1 cellular context compared by ENCODE assay signal in genomic region chr7:7968544-7969305, GRCh38.
TF ChIP-seq lines count a peak whose summit lies in the region.

Gene GLCCI1, plus strand, starts transcription at chr7:7968796. Its CDS starts 555 bp downstream, at chr7:7969351.

TF ChIP-seq in H1, 55 proteins besides CTCF, POLR2A, EP300 and RAD21 (continued from another document):
- TF ChIP-seq CEBPB (IDR thresholded peaks at IDR 0.05; ENCODE audit: low read depth, low read length): no peak
- no peak for TF ChIP-seq RFX5 (IDR thresholded peaks at IDR 0.05; ENCODE audit: borderline replicate concordance, low read depth, low read length)
- TF ChIP-seq E2F6 (IDR thresholded peaks at IDR 0.05): peak; percentile 24
- peak; percentile 99 for TF ChIP-seq SP1 (IDR thresholded peaks at IDR 0.05; ENCODE audit: low read depth, low read length)
- TF ChIP-seq TAF7 (optimal IDR thresholded peaks at IDR 0.05; ENCODE audit: borderline replicate concordance, low read depth, low read length): peak; percentile 88
- TF ChIP-seq TBP (IDR thresholded peaks at IDR 0.05; ENCODE audit: low read depth, low read length): peak; percentile 79
- no peak for TF ChIP-seq BCL11A (IDR thresholded peaks at IDR 0.05; ENCODE audit: low read depth in 2 of 2, low read length in 2 of 2)
- peak; percentile 44; the same call in 1 of the 2 replicates for TF ChIP-seq MAX (IDR thresholded peaks at IDR 0.05)
- no peak for TF ChIP-seq USF2 (IDR thresholded peaks at IDR 0.05; ENCODE audit: low read length)
- TF ChIP-seq BACH1 (IDR thresholded peaks at IDR 0.05; ENCODE audit: low read length): no peak
- TF ChIP-seq TEAD4 (IDR thresholded peaks at IDR 0.05; ENCODE audit: low read depth, low read length): no peak
- no peak for TF ChIP-seq ATF2 (IDR thresholded peaks at IDR 0.05; ENCODE audit: low read length)
- TF ChIP-seq KDM4A (IDR thresholded peaks at IDR 0.05; ENCODE audit: low read depth, low read length, severe bottlenecking): peak; percentile 27
- TF ChIP-seq KDM5A (IDR thresholded peaks at IDR 0.05; ENCODE audit: low read length): no peak
- TF ChIP-seq CTBP2 (IDR thresholded peaks at IDR 0.05; ENCODE audit: borderline replicate concordance, insufficient read depth, insufficient read length, low read length): no peak
- TF ChIP-seq CREB1 (IDR thresholded peaks at IDR 0.05): peak; percentile 33; the same call in 1 of the 2 replicates
- 0 out of 2 replicates have a peak, but pooled peaks have one; percentile 3 for TF ChIP-seq JUND (IDR thresholded peaks at IDR 0.05; ENCODE audit: low read length)
- TF ChIP-seq NRF1 (IDR thresholded peaks at IDR 0.05; ENCODE audit: low read depth, low read length): no peak
- TF ChIP-seq TCF12 (IDR thresholded peaks at IDR 0.05; ENCODE audit: low read depth, low read length): no peak
- TF ChIP-seq SIN3A (conservative IDR thresholded peaks at IDR 0.05 in 1 of 2, IDR thresholded peaks at IDR 0.05 in 1 of 2; ENCODE audit: low read depth in 1 of 2, low read length in 2 of 2): no peak
- TF ChIP-seq POLR2AphosphoS5 (IDR thresholded peaks at IDR 0.05; ENCODE audit: low read depth, low read length): peak; percentile 48; the same call in 1 of the 2 replicates
- no peak for TF ChIP-seq FOSL1 (IDR thresholded peaks at IDR 0.05; ENCODE audit: insufficient read depth, low read depth, low read length)
- no peak for TF ChIP-seq POU5F1 (IDR thresholded peaks at IDR 0.05; ENCODE audit: low read depth, low read length)
- TF ChIP-seq HDAC2 (IDR thresholded peaks at IDR 0.05; ENCODE audit: borderline replicate concordance in 1 of 2, low read depth in 2 of 2, low read length in 2 of 2): peak in 1 of 2 experiments; percentile 80; a peak in 1 of 4 replicates
- TF ChIP-seq CHD7 (IDR thresholded peaks at IDR 0.05; ENCODE audit: insufficient replicate concordance, low read length): no peak
- no peak for TF ChIP-seq GABPA (IDR thresholded peaks at IDR 0.05; ENCODE audit: borderline replicate concordance, insufficient read depth, low read length)
- peak; percentile 92 for TF ChIP-seq TAF1 (IDR thresholded peaks at IDR 0.05; ENCODE audit: low read depth, low read length)
- peak; percentile 81 for TF ChIP-seq ASH2L (IDR thresholded peaks at IDR 0.05; ENCODE audit: low read length)
- TF ChIP-seq HDAC6 (IDR thresholded peaks at IDR 0.05; ENCODE audit: low read depth, low read length): no peak
- peak; percentile 94 for TF ChIP-seq CHD2 (IDR thresholded peaks at IDR 0.05; ENCODE audit: low read length)
